Comparison of ENCODE assay signal across 17 cellular contexts in genomic region chr4:123350726-123351125, GRCh38. TPM values are rescaled to one million over a fixed set of nuclear protein-coding genes. Genes with fewer than 3 reads are reported as not detected.
DNase-seq lines count a peak whose midpoint lies in the region; ATAC-seq, FAIRE-seq and TF ChIP-seq lines count a peak whose summit lies in the region.
"Had no signal": no experiment of that assay in that cellular context is flagged by ENCODE, and none has a peak within 500 bp of the region (broad histone marks: within the 10 kb centered on the region; RNA-seq: fewer than 3 reads in every experiment).

No MANE protein-coding gene starts in this region.

- no peak for ATAC-seq in GM18498 (IDR thresholded peaks at IDR 0.05; ENCODE audit: unreplicated experiment)

- no peaks in the 10 kb centered on the region for H3K4me1 Mint-ChIP-seq in activated CD4-positive, alpha-beta memory T cell treated with anti-CD3 and anti-CD28 coated beads for 36 hours (ENCODE audit: low read depth)

- no peaks in the 10 kb centered on the region for H3K36me3 Mint-ChIP-seq in activated CD4-positive, alpha-beta memory T cell treated with anti-CD3 and anti-CD28 coated beads for 36 hours

- TF ChIP-seq CTCF in VCaP (conservative IDR thresholded peaks at IDR 0.05) (no peak), GM20000 (IDR thresholded peaks at IDR 0.05; ENCODE audit: extremely low read depth, missing control alignments) (no peak)

- CTCF ChIA-PET in activated CD4-positive, alpha-beta memory T cell treated with anti-CD3 and anti-CD28 coated beads for 36 hours (lab: Charles Lee) = no interaction called here

- H3K27me3 Mint-ChIP-seq in activated CD4-positive, alpha-beta memory T cell treated with anti-CD3 and anti-CD28 coated beads for 36 hours = peaks cover 11% of the 10 kb centered on the region

- H3K9ac ChIP-seq in mesenchymal stem cell (ENCODE audit: low read length) = no peak overlapping the region

- no peak overlapping the region for H2AFZ ChIP-seq in mesenchymal stem cell (ENCODE audit: low read depth, low read length)

- no peak overlapping the region for H4K8ac ChIP-seq in mesenchymal stem cell (ENCODE audit: low read length)

- H2BK5ac ChIP-seq in mesenchymal stem cell (ENCODE audit: low read depth, low read length, poor library complexity, severe bottlenecking) = no peak overlapping the region

- no peak overlapping the region for H3K4me2 ChIP-seq in mesenchymal stem cell (ENCODE audit: low read length, poor library complexity, severe bottlenecking)

- peak overlapping the region; percentile 7 for H2AK5ac ChIP-seq in mesenchymal stem cell (ENCODE audit: low read length, severe bottlenecking)

- H3K9me3 Mint-ChIP-seq in activated CD4-positive, alpha-beta memory T cell treated with anti-CD3 and anti-CD28 coated beads for 36 hours = no peaks in the 10 kb centered on the region
- H3K9me3 Mint-ChIP-seq: H9 had no signal

- H3K9me3 ChIP-seq in KOPT-K1 (ENCODE audit: insufficient read depth, low read length, poor library complexity, severe bottlenecking) = no peaks in the 10 kb centered on the region
- H3K9me3 ChIP-seq in mesenchymal stem cell (ENCODE audit: control insufficient read depth, low read length) = no peaks in the 10 kb centered on the region
- H3K9me3 ChIP-seq: Peyer's patch, SJSA1 had no signal

- no peak overlapping the region for H3K27ac Mint-ChIP-seq in activated CD4-positive, alpha-beta memory T cell treated with anti-CD3 and anti-CD28 coated beads for 36 hours
- H3K27ac Mint-ChIP-seq: H9 had no signal

- H3K4me3 Mint-ChIP-seq in activated CD4-positive, alpha-beta memory T cell treated with anti-CD3 and anti-CD28 coated beads for 36 hours = no peak overlapping the region
- H3K4me3 Mint-ChIP-seq: H9 had no signal

- H3K27ac ChIP-seq in KOPT-K1 (ENCODE audit: low read depth, low read length, poor library complexity, severe bottlenecking) = peak overlapping the region; percentile 66
- H3K27ac ChIP-seq in VCaP = peak overlapping the region; percentile 12; the same call in 1 of the 2 replicates
- no peak overlapping the region for H3K27ac ChIP-seq in mesenchymal stem cell (ENCODE audit: low read length, poor library complexity, severe bottlenecking)
- H3K27ac ChIP-seq: HL-60, Peyer's patch, SJSA1 had no signal

- H3K4ac ChIP-seq in mesenchymal stem cell (ENCODE audit: low read depth in 1 of 2, low read length in 2 of 2) = no peak overlapping the region

- peak overlapping the region in 1 of 2 experiments; percentile 4 for H2BK12ac ChIP-seq in mesenchymal stem cell (ENCODE audit: low read length in 2 of 2)

- intact Hi-C loops in activated CD4-positive, alpha-beta memory T cell treated with anti-CD3 and anti-CD28 coated beads for 36 hours (cut with micrococcal nuclease) = no loop called here

- no peak overlapping the region for H3K23ac ChIP-seq in mesenchymal stem cell (ENCODE audit: low read length in 2 of 2)

- FAIRE-seq in GM12891 (lab: Jason Lieb, UNC) = peak; percentile 50

- H3K79me1 ChIP-seq in mesenchymal stem cell (replicated peaks; ENCODE audit: low read length, poor library complexity, severe bottlenecking) = no peaks in the 10 kb centered on the region

- DNase-seq in GM12891 (ENCODE audit: insufficient read length, low spot score) (no peak), mesenchymal stem cell (no peak), GM20000 (ENCODE audit: low spot score) (no peak), HCEC 1CT (no peak)
- DNase-seq in activated CD4-positive, alpha-beta memory T cell treated with anti-CD3 and anti-CD28 coated beads for 36 hours = no peak
- DNase-seq: MM.1S; NCI-H2029; NCI-H446 treated with DMSO at 0.1 percent for 48 hours; NK-92 treated with Interleukin-12 subunit alpha and Interleukin-12 subunit beta, amount 100 ng/mL, for 24 hours had no signal

- no peak for TF ChIP-seq POLR2A in GM12891 (IDR thresholded peaks at IDR 0.05; ENCODE audit: low read depth, low read length)

- POLR2A ChIA-PET in activated CD4-positive, alpha-beta memory T cell treated with anti-CD3 and anti-CD28 coated beads for 36 hours (lab: Charles Lee) = no interaction called here

- 98% methylated on average over 6 of the region's 6 CpGs for WGBS in mesenchymal stem cell

- no peak overlapping the region for H4K91ac ChIP-seq in mesenchymal stem cell (ENCODE audit: low read length)

- peaks cover 2% of the 10 kb centered on the region for H3K4me1 ChIP-seq in mesenchymal stem cell (ENCODE audit: control insufficient read depth, insufficient read depth, low read depth, low read length)
- H3K4me1 ChIP-seq: Peyer's patch had no signal

- no peak overlapping the region for H2BK120ac ChIP-seq in mesenchymal stem cell (ENCODE audit: low read depth, low read length)

- no peaks in the 10 kb centered on the region for H3K27me3 ChIP-seq in mesenchymal stem cell (ENCODE audit: control insufficient read depth in 1 of 2, insufficient read depth in 1 of 2, low read length in 2 of 2)
- H3K27me3 ChIP-seq: Peyer's patch, SJSA1 had no signal

- H3K18ac ChIP-seq in mesenchymal stem cell (ENCODE audit: low read depth in 1 of 2, low read length in 2 of 2) = no peak overlapping the region

- H2BK15ac ChIP-seq in mesenchymal stem cell (ENCODE audit: low read depth, poor library complexity, severe bottlenecking) = no peak overlapping the region

- no peaks in the 10 kb centered on the region for H3K36me3 ChIP-seq in KOPT-K1 (ENCODE audit: insufficient read depth, low read length)
- no peaks in the 10 kb centered on the region for H3K36me3 ChIP-seq in mesenchymal stem cell (ENCODE audit: control insufficient read depth in 1 of 2, insufficient read depth in 2 of 2, low read depth in 1 of 2, low read length in 2 of 2)
- H3K36me3 ChIP-seq: Peyer's patch, SJSA1 had no signal

- H3K4me3 ChIP-seq in mesenchymal stem cell (ENCODE audit: insufficient read depth in 1 of 2, low read depth in 1 of 2, low read length in 2 of 2) = no peak overlapping the region
- H3K4me3 ChIP-seq: Peyer's patch, SJSA1 had no signal

- no peak overlapping the region for H3K14ac ChIP-seq in mesenchymal stem cell (ENCODE audit: low read length in 2 of 2)

TF ChIP-seq in GM12891, 5 proteins besides CTCF, POLR2A, EP300 and RAD21:
- no peak for TF ChIP-seq POU2F2 (IDR thresholded peaks at IDR 0.05; ENCODE audit: low read depth, low read length)
- TF ChIP-seq PAX5 (IDR thresholded peaks at IDR 0.05; ENCODE audit: insufficient read depth, low read length, severe bottlenecking) = no peak
- TF ChIP-seq SPI1 (IDR thresholded peaks at IDR 0.05; ENCODE audit: low read depth, low read length) = no peak
- TF ChIP-seq POLR2AphosphoS5 (IDR thresholded peaks at IDR 0.05; ENCODE audit: low read depth, low read length) = no peak
- TF ChIP-seq TAF1 (IDR thresholded peaks at IDR 0.05; ENCODE audit: low read depth, low read length) = no peak

RNA-seq across cellular contexts. Expression of gene SPRY1, which starts 45.9 kb away (rescaled TPM):
- polyA plus RNA-seq in GM12891 (2012; ENCODE audit: low read depth, missing spikeins) = 0.28 TPM
- polyA plus RNA-seq in mesenchymal stem cell (2013, experiment 1 of 2) = 106 TPM
- polyA plus RNA-seq in mesenchymal stem cell (2013, experiment 2 of 2) = 105 TPM
- total RNA-seq in activated CD4-positive, alpha-beta memory T cell treated with anti-CD3 and anti-CD28 coated beads for 36 hours = 10 to 100 TPM; 11.1 to 14.0 TPM
- total RNA-seq: A172 had no signal
